Comparison of ENCODE assay signal across 14 cellular contexts in the genomic region with DNA sequence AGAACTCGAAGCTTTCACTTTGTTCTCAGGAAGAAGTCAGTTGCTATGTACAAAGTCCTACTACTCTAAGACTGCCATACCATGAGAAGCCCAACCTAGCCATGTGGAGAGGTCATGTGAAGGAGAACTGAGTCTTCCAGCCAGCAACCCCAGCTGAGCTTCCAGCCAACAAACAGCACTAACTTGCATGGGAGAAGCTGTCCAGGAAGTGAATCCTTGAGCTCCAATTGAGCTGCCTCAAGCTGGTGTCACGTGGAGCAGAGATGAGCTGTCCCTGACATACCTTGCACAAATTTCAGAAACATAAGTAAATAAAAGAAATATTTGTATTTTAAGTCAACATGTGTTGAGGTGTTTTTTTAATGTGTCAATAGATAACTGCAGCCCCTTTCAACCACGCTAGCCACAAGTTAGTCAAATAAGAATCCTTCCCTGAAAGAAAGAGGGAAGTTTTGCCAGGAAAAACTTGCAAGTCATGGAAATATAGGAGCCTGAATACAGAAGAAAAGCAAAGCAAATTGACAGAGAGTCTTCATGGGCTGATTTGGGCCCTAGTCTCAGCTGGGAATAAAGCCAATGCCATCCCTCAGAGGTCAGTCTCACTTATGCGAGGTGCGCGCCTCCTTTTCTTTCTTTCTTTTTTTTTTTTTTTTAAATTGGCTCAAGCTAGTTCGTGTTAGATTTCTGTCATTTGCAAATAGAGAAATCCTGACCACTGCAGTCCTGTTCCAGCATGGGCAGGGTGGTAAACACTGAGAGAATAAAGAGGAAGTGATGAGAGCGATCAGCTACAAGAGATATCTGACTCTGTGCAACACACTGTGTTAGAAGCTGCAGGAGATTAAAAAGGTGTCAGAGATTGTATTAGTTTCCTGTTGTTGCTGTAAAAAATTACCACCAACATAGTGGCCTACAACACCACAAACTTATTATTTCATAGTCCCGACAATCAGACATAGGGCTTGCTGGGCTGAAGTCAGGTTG.
A peak's percentile ranks its signal among the peaks of the same experiment; 100 is the strongest.
DNase-seq lines count a peak whose midpoint lies in the region; ATAC-seq, FAIRE-seq and TF ChIP-seq lines count a peak whose summit lies in the region.
"Had no signal": no experiment of that assay in that cellular context is flagged by ENCODE, and none has a peak within 500 bp of the region (broad histone marks: within the 10 kb centered on the region; RNA-seq: fewer than 3 reads in every experiment).

No MANE protein-coding gene starts in this region.

- POLR2A ChIA-PET in activated CD4-positive, alpha-beta T cell treated with anti-CD3 and anti-CD28 coated beads, Interleukin-2, amount 10 ng/mL, durations not matched to agents 7 days and 5 days (lab: Charles Lee), result no interaction called here
- POLR2A ChIA-PET in activated CD8-positive, alpha-beta T cell treated with anti-CD3 and anti-CD28 coated beads, Interleukin-2, amount 10 ng/mL, durations not matched to agents 7 days and 5 days (lab: Charles Lee), result no interaction called here

- H3K36me3 ChIP-seq in heart right ventricle, result no peaks in the 10 kb centered on the region
- no peaks in the 10 kb centered on the region for H3K36me3 ChIP-seq in astrocyte (ENCODE audit: insufficient read depth, low read length)
- H3K36me3 ChIP-seq in uterus, result no peaks in the 10 kb centered on the region
- H3K36me3 ChIP-seq: gastrocnemius medialis, prostate gland had no signal

- H3K27ac Mint-ChIP-seq in astrocyte (ENCODE audit: unreplicated experiment), result peak overlapping the region; percentile 20
- no peak overlapping the region for H3K27ac Mint-ChIP-seq in activated CD4-positive, alpha-beta T cell treated with anti-CD3 and anti-CD28 coated beads, Interleukin-2, amount 10 ng/mL, durations not matched to agents 7 days and 5 days
- no peak overlapping the region for H3K27ac Mint-ChIP-seq in activated CD8-positive, alpha-beta T cell treated with anti-CD3 and anti-CD28 coated beads, Interleukin-2, amount 10 ng/mL, durations not matched to agents 7 days and 5 days

- intact Hi-C loops in heart right ventricle (cut with DNase I) (no loop called here), Right ventricle myocardium inferior (cut with DNase I) (no loop called here), uterus (cut with DNase I; ENCODE audit: low total_unique reads) (no loop called here)

- H3K4me1 ChIP-seq in heart right ventricle, result peaks cover 0 to 31% (median 13%) of the 10 kb centered on the region in 9 donors
- peaks cover 16% of the 10 kb centered on the region for H3K4me1 ChIP-seq in astrocyte (ENCODE audit: insufficient read depth, low read length)
- H3K4me1 ChIP-seq in uterus, result no peaks in the 10 kb centered on the region
- H3K4me1 ChIP-seq: gastrocnemius medialis, prostate gland had no signal

- H3K4me1 Mint-ChIP-seq in astrocyte (ENCODE audit: low read depth, unreplicated experiment), result peaks cover 8% of the 10 kb centered on the region
- no peaks in the 10 kb centered on the region for H3K4me1 Mint-ChIP-seq in activated CD4-positive, alpha-beta T cell treated with anti-CD3 and anti-CD28 coated beads, Interleukin-2, amount 10 ng/mL, durations not matched to agents 7 days and 5 days
- no peaks in the 10 kb centered on the region for H3K4me1 Mint-ChIP-seq in activated CD8-positive, alpha-beta T cell treated with anti-CD3 and anti-CD28 coated beads, Interleukin-2, amount 10 ng/mL, durations not matched to agents 7 days and 5 days (ENCODE audit: low read depth)

- no peak for TF ChIP-seq CTCF in heart right ventricle (IDR thresholded peaks at IDR 0.05)
- no peak for TF ChIP-seq CTCF in astrocyte (IDR thresholded peaks at IDR 0.05; ENCODE audit: insufficient read depth, low read depth, low read length)
- no peak for TF ChIP-seq CTCF in uterus (IDR thresholded peaks at IDR 0.05)

- WGBS in heart right ventricle, 2 donors, result 63 to 66% methylated on average over 9 of the region's 9 CpGs

- no peaks in the 10 kb centered on the region for H4K20me1 ChIP-seq in astrocyte (ENCODE audit: insufficient read depth, low read length)

- H3K9me3 Mint-ChIP-seq in astrocyte (ENCODE audit: unreplicated experiment), result no peaks in the 10 kb centered on the region
- H3K9me3 Mint-ChIP-seq in activated CD4-positive, alpha-beta T cell treated with anti-CD3 and anti-CD28 coated beads, Interleukin-2, amount 10 ng/mL, durations not matched to agents 7 days and 5 days, result no peaks in the 10 kb centered on the region
- no peaks in the 10 kb centered on the region for H3K9me3 Mint-ChIP-seq in activated CD8-positive, alpha-beta T cell treated with anti-CD3 and anti-CD28 coated beads, Interleukin-2, amount 10 ng/mL, durations not matched to agents 7 days and 5 days (ENCODE audit: insufficient read depth)

- H3K4me3 ChIP-seq in heart right ventricle, result no peak overlapping the region
- no peak overlapping the region for H3K4me3 ChIP-seq in astrocyte (ENCODE audit: insufficient read depth, low read depth, low read length)
- no peak overlapping the region for H3K4me3 ChIP-seq in uterus
- H3K4me3 ChIP-seq: gastrocnemius medialis, prostate gland had no signal

- ATAC-seq in heart right ventricle (peak in 6 of 8 donors; percentile 11 to 65 (median 37)), Right ventricle myocardium inferior (no peak)
- no peak for ATAC-seq in activated CD8-positive, alpha-beta T cell treated with anti-CD3 and anti-CD28 coated beads, Interleukin-2, amount 10 ng/mL, durations not matched to agents 7 days and 5 days
- ATAC-seq: gastrocnemius medialis had no signal

- no peak overlapping the region for H3K4me3 Mint-ChIP-seq in astrocyte (ENCODE audit: unreplicated experiment)
- H3K4me3 Mint-ChIP-seq in activated CD4-positive, alpha-beta T cell treated with anti-CD3 and anti-CD28 coated beads, Interleukin-2, amount 10 ng/mL, durations not matched to agents 7 days and 5 days, result no peak overlapping the region
- no peak overlapping the region for H3K4me3 Mint-ChIP-seq in activated CD8-positive, alpha-beta T cell treated with anti-CD3 and anti-CD28 coated beads, Interleukin-2, amount 10 ng/mL, durations not matched to agents 7 days and 5 days

- no peak for TF ChIP-seq POLR2A in uterus (IDR thresholded peaks at IDR 0.05)

- no peaks in the 10 kb centered on the region for H3K36me3 Mint-ChIP-seq in astrocyte (ENCODE audit: low read depth, unreplicated experiment)
- no peaks in the 10 kb centered on the region for H3K36me3 Mint-ChIP-seq in activated CD4-positive, alpha-beta T cell treated with anti-CD3 and anti-CD28 coated beads, Interleukin-2, amount 10 ng/mL, durations not matched to agents 7 days and 5 days (ENCODE audit: low read depth)
- no peaks in the 10 kb centered on the region for H3K36me3 Mint-ChIP-seq in activated CD8-positive, alpha-beta T cell treated with anti-CD3 and anti-CD28 coated beads, Interleukin-2, amount 10 ng/mL, durations not matched to agents 7 days and 5 days (ENCODE audit: low read depth)

- H3K9me3 ChIP-seq in heart right ventricle, result peaks cover 0 to 3% (median 0%) of the 10 kb centered on the region in 11 donors
- no peaks in the 10 kb centered on the region for H3K9me3 ChIP-seq in astrocyte (ENCODE audit: insufficient read depth, low read depth, low read length)
- no peaks in the 10 kb centered on the region for H3K9me3 ChIP-seq in uterus
- H3K9me3 ChIP-seq: gastrocnemius medialis, prostate gland had no signal

- peak overlapping the region; percentile 45 for H2AFZ ChIP-seq in astrocyte (ENCODE audit: low read depth, low read length)

- no peak for FAIRE-seq in astrocyte (lab: Jason Lieb, UNC)
- FAIRE-seq: TTC549 had no signal

- no peaks in the 10 kb centered on the region for H3K27me3 Mint-ChIP-seq in astrocyte (ENCODE audit: low read depth, unreplicated experiment)
- no peaks in the 10 kb centered on the region for H3K27me3 Mint-ChIP-seq in activated CD4-positive, alpha-beta T cell treated with anti-CD3 and anti-CD28 coated beads, Interleukin-2, amount 10 ng/mL, durations not matched to agents 7 days and 5 days
- no peaks in the 10 kb centered on the region for H3K27me3 Mint-ChIP-seq in activated CD8-positive, alpha-beta T cell treated with anti-CD3 and anti-CD28 coated beads, Interleukin-2, amount 10 ng/mL, durations not matched to agents 7 days and 5 days (ENCODE audit: low read depth)

- peak overlapping the region; percentile 63 for H3K4me2 ChIP-seq in astrocyte (ENCODE audit: low read length)

- no peaks in the 10 kb centered on the region for H3K27me3 ChIP-seq in heart right ventricle
- no peaks in the 10 kb centered on the region for H3K27me3 ChIP-seq in astrocyte (ENCODE audit: insufficient read depth, low read length)
- H3K27me3 ChIP-seq in uterus, result no peaks in the 10 kb centered on the region
- H3K27me3 ChIP-seq: gastrocnemius medialis had no signal

- H3K79me2 ChIP-seq in astrocyte (ENCODE audit: insufficient read depth, low read length), result no peaks in the 10 kb centered on the region

- DNase-seq in heart right ventricle (no peak), Right ventricle myocardium inferior (ENCODE audit: missing footprints) (no peak), astrocyte (ENCODE audit: low read depth) (peak; percentile 80), hepatic stellate cell (ENCODE audit: low spot score) (peak; percentile 16), uterus (no peak), glomerular visceral epithelial cell (ENCODE audit: extremely low spot score) (no peak)
- DNase-seq in activated CD4-positive, alpha-beta T cell treated with anti-CD3 and anti-CD28 coated beads, Interleukin-2, amount 10 ng/mL, durations not matched to agents 7 days and 5 days, result no peak
- no peak for DNase-seq in activated CD8-positive, alpha-beta T cell treated with anti-CD3 and anti-CD28 coated beads, Interleukin-2, amount 10 ng/mL, durations not matched to agents 7 days and 5 days
- DNase-seq: activated T-cell treated with anti-CD3 and anti-CD28 coated beads, Interleukin-2, amount 50 U/mL, for 1 hour; aorta; gastrocnemius medialis; NCI-H1694 treated with DMSO at 0.1 percent for 48 hours had no signal

- CTCF ChIA-PET in activated CD4-positive, alpha-beta T cell treated with anti-CD3 and anti-CD28 coated beads, Interleukin-2, amount 10 ng/mL, durations not matched to agents 7 days and 5 days (lab: Charles Lee), result no interaction called here
- CTCF ChIA-PET in activated CD8-positive, alpha-beta T cell treated with anti-CD3 and anti-CD28 coated beads, Interleukin-2, amount 10 ng/mL, durations not matched to agents 7 days and 5 days (lab: Charles Lee), result no interaction called here

- H3K27ac ChIP-seq in heart right ventricle (peak overlapping the region in 9 of 10 donors; percentile 1 to 51 (median 27)), astrocyte (ENCODE audit: low read depth, low read length) (peak overlapping the region; percentile 88), uterus (peak overlapping the region; percentile 47 to 50)
- H3K27ac ChIP-seq: gastrocnemius medialis, prostate gland had no signal

- H3K9ac ChIP-seq in astrocyte (ENCODE audit: low read length), result peak overlapping the region; percentile 48

Comparison
In these comparisons a context has a peak if more than half of its experiments do, and no peak if none do; other contexts are left out.
1. ATAC-seq: peak in heart right ventricle (6 of 8); none in Right ventricle myocardium inferior (single experiment) and activated CD8-positive, alpha-beta T cell treated with anti-CD3 and anti-CD28 coated beads, Interleukin-2, amount 10 ng/mL, durations not matched to agents 7 days and 5 days (single experiment).
2. DNase-seq: peak in astrocyte (single experiment) and hepatic stellate cell (single experiment); none in heart right ventricle (0 of 2), Right ventricle myocardium inferior (single experiment), uterus (0 of 2), activated CD4-positive, alpha-beta T cell treated with anti-CD3 and anti-CD28 coated beads, Interleukin-2, amount 10 ng/mL, durations not matched to agents 7 days and 5 days (single experiment), glomerular visceral epithelial cell (single experiment) and activated CD8-positive, alpha-beta T cell treated with anti-CD3 and anti-CD28 coated beads, Interleukin-2, amount 10 ng/mL, durations not matched to agents 7 days and 5 days (single experiment).
3. H3K27ac ChIP-seq: peak in every context shown above with its lines; median percentile 88 in astrocyte; 48 in uterus; 27 in heart right ventricle.